ENCODE assay signal across 8 cellular contexts in genomic region chr10:93352638-93353383, GRCh38.
DNase-seq lines count a peak whose midpoint lies in the region; ATAC-seq and TF ChIP-seq lines count a peak whose summit lies in the region.

No MANE protein-coding gene starts in this region.

- no peaks in the 10 kb centered on the region for H3K4me1 ChIP-seq in cardiac muscle cell (ENCODE audit: low read depth)
- H3K4me1 ChIP-seq in breast epithelium = no peaks in the 10 kb centered on the region

- intact Hi-C loops in Right ventricle myocardium inferior (cut with DNase I) = loop anchor here (5.0 to 10.0 kb wide), 2 partner anchors 271 to 468 kb away; no protein-coding TSS in a partner anchor
- intact Hi-C loops in breast epithelium (cut with DNase I; ENCODE audit: low total_unique reads) = no loop called here
- intact Hi-C loops in activated T-helper 2 cell treated with anti-CD3 and anti-CD28 coated beads, Interferon-gamma antibody, Interleukin-2, Interleukin-4, amounts not matched to agents 10 μg/mL and 5 μg/mL and 100 μg/mL, durations not matched to agents 14 hours and 24 hours and 36 hours (cut with micrococcal nuclease) = no loop called here

- no peaks in the 10 kb centered on the region for H3K27me3 Mint-ChIP-seq in activated T-helper 2 cell treated with anti-CD3 and anti-CD28 coated beads, Interferon-gamma antibody, Interleukin-2, Interleukin-4, amounts not matched to agents 10 μg/mL and 5 μg/mL and 100 μg/mL, durations not matched to agents 14 hours and 24 hours and 36 hours (ENCODE audit: low read depth)

- H3K4me1 Mint-ChIP-seq in activated T-helper 2 cell treated with anti-CD3 and anti-CD28 coated beads, Interferon-gamma antibody, Interleukin-2, Interleukin-4, amounts not matched to agents 10 μg/mL and 5 μg/mL and 100 μg/mL, durations not matched to agents 14 hours and 24 hours and 36 hours (ENCODE audit: low read depth) = peaks cover 6% of the 10 kb centered on the region

- H3K27ac Mint-ChIP-seq in activated T-helper 2 cell treated with anti-CD3 and anti-CD28 coated beads, Interferon-gamma antibody, Interleukin-2, Interleukin-4, amounts not matched to agents 10 μg/mL and 5 μg/mL and 100 μg/mL, durations not matched to agents 14 hours and 24 hours and 36 hours = no peak overlapping the region

- H3K4me3 ChIP-seq in cardiac muscle cell = no peak overlapping the region
- no peak overlapping the region for H3K4me3 ChIP-seq in breast epithelium

- DNase-seq in cardiac muscle cell (ENCODE audit: low read depth in 1 of 2, low spot score in 1 of 2) = peak; percentile 60 to 67
- no peak for DNase-seq in Right ventricle myocardium inferior (ENCODE audit: missing footprints)
- peak; percentile 32 for DNase-seq in NCI-H1694 (lab: John Stamatoyannopoulos, UW)
- DNase-seq in breast epithelium (ENCODE audit: low spot score in 2 of 2) = no peak
- peak; percentile 45 to 48 for DNase-seq in lung microvascular endothelial cell (ENCODE audit: low read depth in 2 of 2)
- no peak for DNase-seq in activated T-helper 2 cell treated with anti-CD3 and anti-CD28 coated beads, Interferon-gamma antibody, Interleukin-2, Interleukin-4, amounts not matched to agents 10 μg/mL and 5 μg/mL and 100 μg/mL, durations not matched to agents 14 hours and 24 hours and 36 hours (ENCODE audit: low spot score)

- H3K36me3 ChIP-seq in cardiac muscle cell = peaks cover 8% of the 10 kb centered on the region
- H3K36me3 ChIP-seq in breast epithelium = peaks cover 26% of the 10 kb centered on the region

- H3K27ac ChIP-seq in cardiac muscle cell (no peak overlapping the region), breast epithelium (no peak overlapping the region)

- H3K9me3 Mint-ChIP-seq in activated T-helper 2 cell treated with anti-CD3 and anti-CD28 coated beads, Interferon-gamma antibody, Interleukin-2, Interleukin-4, amounts not matched to agents 10 μg/mL and 5 μg/mL and 100 μg/mL, durations not matched to agents 14 hours and 24 hours and 36 hours = no peaks in the 10 kb centered on the region

- no peak for ATAC-seq in Right ventricle myocardium inferior
- ATAC-seq in HG03571 (IDR thresholded peaks at IDR 0.05; ENCODE audit: unreplicated experiment) = no peak
- no peak for ATAC-seq in GM18907 (IDR thresholded peaks at IDR 0.05; ENCODE audit: unreplicated experiment)

- H3K27me3 ChIP-seq in cardiac muscle cell = no peaks in the 10 kb centered on the region
- H3K27me3 ChIP-seq in breast epithelium = no peaks in the 10 kb centered on the region

- no peaks in the 10 kb centered on the region for H3K9me3 ChIP-seq in cardiac muscle cell (ENCODE audit: low read depth)
- no peaks in the 10 kb centered on the region for H3K9me3 ChIP-seq in breast epithelium

- TF ChIP-seq POLR2A in breast epithelium (IDR thresholded peaks at IDR 0.05) = no peak

- peaks cover 19% of the 10 kb centered on the region for H3K36me3 Mint-ChIP-seq in activated T-helper 2 cell treated with anti-CD3 and anti-CD28 coated beads, Interferon-gamma antibody, Interleukin-2, Interleukin-4, amounts not matched to agents 10 μg/mL and 5 μg/mL and 100 μg/mL, durations not matched to agents 14 hours and 24 hours and 36 hours (ENCODE audit: low read depth)

- no peak overlapping the region for H3K4me3 Mint-ChIP-seq in activated T-helper 2 cell treated with anti-CD3 and anti-CD28 coated beads, Interferon-gamma antibody, Interleukin-2, Interleukin-4, amounts not matched to agents 10 μg/mL and 5 μg/mL and 100 μg/mL, durations not matched to agents 14 hours and 24 hours and 36 hours (ENCODE audit: low read depth)

- peak; percentile 46 for TF ChIP-seq CTCF in cardiac muscle cell (IDR thresholded peaks at IDR 0.05; ENCODE audit: low read depth, low read length)
- TF ChIP-seq CTCF in breast epithelium (IDR thresholded peaks at IDR 0.05) = peak; percentile 62 to 78 (median 71)

Comparison
In these comparisons a context has a peak if more than half of its experiments do, and no peak if none do; other contexts are left out.
1. DNase-seq: peak in cardiac muscle cell (2 of 2), NCI-H1694 (single experiment) and lung microvascular endothelial cell (2 of 2); none in Right ventricle myocardium inferior (single experiment), breast epithelium (0 of 2) and activated T-helper 2 cell treated with anti-CD3 and anti-CD28 coated beads, Interferon-gamma antibody, Interleukin-2, Interleukin-4, amounts not matched to agents 10 μg/mL and 5 μg/mL and 100 μg/mL, durations not matched to agents 14 hours and 24 hours and 36 hours (single experiment).